Comparison of ENCODE assay signal across 15 cellular contexts in the genomic region with DNA sequence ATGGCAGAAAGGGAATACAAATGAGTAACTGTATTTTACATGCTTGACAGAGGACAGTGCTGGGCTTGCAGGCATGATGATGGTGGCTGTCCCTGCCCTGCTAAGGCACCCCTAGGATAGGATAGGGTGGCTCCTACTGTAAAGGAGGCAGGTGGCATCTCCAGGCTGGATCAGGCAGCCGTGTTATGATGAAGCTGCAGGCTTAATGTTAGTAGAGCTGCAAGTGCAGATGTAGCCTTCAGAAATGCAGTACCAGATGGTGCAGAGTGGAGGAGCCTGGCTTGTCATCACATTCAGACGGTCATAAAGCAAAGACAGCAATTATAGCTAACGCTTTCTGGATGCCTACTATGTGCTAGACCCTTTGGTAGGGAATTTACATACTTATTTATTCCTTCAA.
"Had no signal": no experiment of that assay in that cellular context is flagged by ENCODE, and none has a peak within 500 bp of the region (broad histone marks: within the 10 kb centered on the region; RNA-seq: fewer than 3 reads in every experiment).

No MANE protein-coding gene starts in this region.

- H3K4me3 Mint-ChIP-seq: activated B cell treated with CpG ODN at 0.5 μM for 24 hours; activated CD4-positive, alpha-beta T cell treated with anti-CD3 and anti-CD28 coated beads, Interleukin-2, amount 10 ng/mL, durations not matched to agents 24 days and 14 days; activated naive CD4-positive, alpha-beta T cell treated with anti-CD3 and anti-CD28 coated beads, Interleukin-2, amount 10 ng/mL, durations not matched to agents 7 days and 5 days; activated T-helper 17 cell treated with anti-CD3 and anti-CD28 coated beads, Interleukin-2, amount 50 U/mL, for 72 hours; central memory CD8-positive, alpha-beta T cell; dendritic cell treated with granulocyte-macrophage colony-stimulating factor and Interleukin-4, amounts not matched to agents 40 ng/mL and 50 ng/mL, for 4 days; effector memory CD8-positive, alpha-beta T cell; stimulated activated naive CD8-positive, alpha-beta T cell treated with anti-CD3 and anti-CD28 coated beads, Interleukin-15, amount 100 ng/mL, for 72 hours had no signal

- H3K4me1 ChIP-seq: adrenal gland, pancreas, testis had no signal

- H3K27me3 ChIP-seq: adrenal gland, gastroesophageal sphincter, pancreas, testis had no signal

- H3K36me3 ChIP-seq: adrenal gland, gastroesophageal sphincter, pancreas had no signal

- H3K27me3 Mint-ChIP-seq: activated naive CD4-positive, alpha-beta T cell treated with anti-CD3 and anti-CD28 coated beads, Interleukin-2, amount 10 ng/mL, durations not matched to agents 7 days and 5 days had no signal

- H3K9me3 Mint-ChIP-seq: activated B cell treated with CpG ODN at 0.5 μM for 24 hours; activated CD4-positive, alpha-beta T cell treated with anti-CD3 and anti-CD28 coated beads, Interleukin-2, amount 10 ng/mL, durations not matched to agents 24 days and 14 days; activated naive CD4-positive, alpha-beta T cell treated with anti-CD3 and anti-CD28 coated beads, Interleukin-2, amount 10 ng/mL, durations not matched to agents 7 days and 5 days; activated T-helper 17 cell treated with anti-CD3 and anti-CD28 coated beads, Interleukin-2, amount 50 U/mL, for 72 hours; central memory CD8-positive, alpha-beta T cell; dendritic cell treated with granulocyte-macrophage colony-stimulating factor and Interleukin-4, amounts not matched to agents 40 ng/mL and 50 ng/mL, for 4 days had no signal

- H3K27ac ChIP-seq: adrenal gland, gastroesophageal sphincter, pancreas, skin epidermis, testis had no signal

- H3K9me3 ChIP-seq: adrenal gland, gastroesophageal sphincter, pancreas, testis had no signal

- DNase-seq: activated B cell treated with CpG ODN at 0.5 μM for 24 hours; activated CD4-positive, alpha-beta T cell treated with anti-CD3 and anti-CD28 coated beads, Interleukin-2, amount 10 ng/mL, durations not matched to agents 24 days and 14 days; activated CD8-positive, alpha-beta memory T cell treated with anti-CD3 and anti-CD28 coated beads for 24 hours; activated naive CD4-positive, alpha-beta T cell treated with anti-CD3 and anti-CD28 coated beads, Interleukin-2, amount 10 ng/mL, durations not matched to agents 7 days and 5 days; effector memory CD8-positive, alpha-beta T cell; pancreas; stimulated activated CD4-positive, alpha-beta T cell treated with anti-CD3 and anti-CD28 coated beads, Interleukin-4, amount 100 ng/mL, for 4 hours; stimulated activated naive CD8-positive, alpha-beta T cell treated with anti-CD3 and anti-CD28 coated beads, Interleukin-15, amount 100 ng/mL, for 72 hours had no signal

- H3K4me1 Mint-ChIP-seq: activated B cell treated with CpG ODN at 0.5 μM for 24 hours; activated CD4-positive, alpha-beta T cell treated with anti-CD3 and anti-CD28 coated beads, Interleukin-2, amount 10 ng/mL, durations not matched to agents 24 days and 14 days; activated naive CD4-positive, alpha-beta T cell treated with anti-CD3 and anti-CD28 coated beads, Interleukin-2, amount 10 ng/mL, durations not matched to agents 7 days and 5 days; activated T-helper 17 cell treated with anti-CD3 and anti-CD28 coated beads, Interleukin-2, amount 50 U/mL, for 72 hours; central memory CD8-positive, alpha-beta T cell; stimulated activated naive CD8-positive, alpha-beta T cell treated with anti-CD3 and anti-CD28 coated beads, Interleukin-15, amount 100 ng/mL, for 72 hours had no signal

- H3K4me3 ChIP-seq: adrenal gland, gastroesophageal sphincter, pancreas, skin epidermis, testis had no signal

- H3K27ac Mint-ChIP-seq: activated B cell treated with CpG ODN at 0.5 μM for 24 hours; activated CD4-positive, alpha-beta T cell treated with anti-CD3 and anti-CD28 coated beads, Interleukin-2, amount 10 ng/mL, durations not matched to agents 24 days and 14 days; activated naive CD4-positive, alpha-beta T cell treated with anti-CD3 and anti-CD28 coated beads, Interleukin-2, amount 10 ng/mL, durations not matched to agents 7 days and 5 days; activated T-helper 17 cell treated with anti-CD3 and anti-CD28 coated beads, Interleukin-2, amount 50 U/mL, for 72 hours; dendritic cell treated with granulocyte-macrophage colony-stimulating factor and Interleukin-4, amounts not matched to agents 40 ng/mL and 50 ng/mL, for 4 days; effector memory CD8-positive, alpha-beta T cell; stimulated activated naive CD8-positive, alpha-beta T cell treated with anti-CD3 and anti-CD28 coated beads, Interleukin-15, amount 100 ng/mL, for 72 hours had no signal

- H3K36me3 Mint-ChIP-seq: activated naive CD4-positive, alpha-beta T cell treated with anti-CD3 and anti-CD28 coated beads, Interleukin-2, amount 10 ng/mL, durations not matched to agents 7 days and 5 days had no signal

- ATAC-seq: activated T-helper 17 cell treated with anti-CD3 and anti-CD28 coated beads, Interleukin-2, amount 50 U/mL, for 72 hours; effector memory CD8-positive, alpha-beta T cell; gastroesophageal sphincter; stimulated activated naive CD8-positive, alpha-beta T cell treated with anti-CD3 and anti-CD28 coated beads, Interleukin-15, amount 100 ng/mL, for 72 hours had no signal
